ENCODE assay signal across 8 cellular contexts in the genomic region with DNA sequence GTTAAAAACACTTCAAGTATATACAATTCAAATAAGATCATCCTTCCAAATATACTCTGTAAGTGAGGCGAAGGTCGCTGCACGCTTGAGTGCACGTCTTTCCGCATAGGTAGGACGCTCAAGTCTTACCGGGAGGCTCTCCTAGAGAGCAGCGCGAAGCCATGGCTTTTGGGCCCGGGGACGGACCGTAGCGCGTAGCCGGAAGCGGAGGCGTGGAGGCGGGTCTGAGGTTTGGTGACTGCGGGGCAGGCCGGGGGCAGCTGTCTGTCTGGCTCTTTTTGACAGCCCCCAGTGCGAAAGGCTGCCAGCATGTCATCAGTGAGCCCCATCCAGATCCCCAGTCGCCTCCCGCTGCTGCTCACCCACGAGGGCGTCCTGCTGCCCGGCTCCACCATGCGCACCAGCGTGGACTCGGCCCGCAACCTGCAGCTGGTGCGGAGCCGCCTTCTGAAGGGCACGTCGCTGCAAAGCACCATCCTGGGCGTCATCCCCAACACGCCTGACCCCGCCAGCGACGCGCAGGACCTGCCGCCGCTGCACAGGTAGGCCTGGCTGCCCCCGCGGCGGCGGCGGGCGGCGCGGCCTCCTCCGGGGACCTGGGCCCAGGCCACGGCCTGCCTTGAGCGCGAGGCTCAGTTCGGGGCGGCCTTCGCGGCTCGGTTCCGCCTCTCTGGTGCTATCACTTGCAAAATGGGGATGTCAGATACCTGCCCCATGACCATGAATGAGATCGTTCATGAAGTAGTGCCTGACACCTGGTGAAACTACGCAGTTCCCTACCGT. TPM values are rescaled to one million over a fixed set of nuclear protein-coding genes. Genes with fewer than 3 reads are reported as not detected.
DNase-seq lines count a peak whose midpoint lies in the region; ATAC-seq and TF ChIP-seq lines count a peak whose summit lies in the region.

TSS of gene LONP2 (plus strand) at position 221 of the 783 bp plus-strand sequence. CDS start at position 310, 89 bp downstream.

- H3K4me1 Mint-ChIP-seq in IgD-negative memory B cell = peaks cover 22 to 29% (median 28%) of the 10 kb centered on the region in 3 donors
- peaks cover 42% of the 10 kb centered on the region for H3K4me1 Mint-ChIP-seq in activated T-cell treated with anti-CD3 and anti-CD28 coated beads, Interleukin-2, amount 50 U/mL, for 24 hours (ENCODE audit: low read depth)

- 0% methylated on average over 59 to 63 of the region's 63 CpGs for WGBS in esophagus, 2 donors

- peak within 1 kb of the TSS; percentile 87 to 98 (median 96) for H3K27ac Mint-ChIP-seq in IgD-negative memory B cell
- H3K27ac Mint-ChIP-seq in activated T-cell treated with anti-CD3 and anti-CD28 coated beads, Interleukin-2, amount 50 U/mL, for 24 hours = peak within 1 kb of the TSS; percentile 93

- H3K36me3 Mint-ChIP-seq in IgD-negative memory B cell = peaks cover 7% of the 10 kb centered on the region
- peaks cover 16% of the 10 kb centered on the region for H3K36me3 Mint-ChIP-seq in activated T-cell treated with anti-CD3 and anti-CD28 coated beads, Interleukin-2, amount 50 U/mL, for 24 hours (ENCODE audit: low read depth)

- no peaks in the 10 kb centered on the region for H3K27me3 Mint-ChIP-seq in IgD-negative memory B cell
- no peaks in the 10 kb centered on the region for H3K27me3 Mint-ChIP-seq in activated T-cell treated with anti-CD3 and anti-CD28 coated beads, Interleukin-2, amount 50 U/mL, for 24 hours

- peak; percentile 98 for ATAC-seq in GM21529 (IDR thresholded peaks at IDR 0.05; ENCODE audit: unreplicated experiment)

- peak within 1 kb of the TSS; percentile 88 to 92 for H3K4me3 ChIP-seq in esophagus (ENCODE audit: low read depth in 1 of 2, low read length in 2 of 2)
- peak within 1 kb of the TSS; percentile 98 for H3K4me3 ChIP-seq in mucosa of stomach (ENCODE audit: low read length)

- peak within 1 kb of the TSS; percentile 91 for H3K9ac ChIP-seq in mucosa of stomach (ENCODE audit: low read length)

- peak within 1 kb of the TSS; percentile 93 to 95 for H3K27ac ChIP-seq in esophagus (ENCODE audit: low read depth in 2 of 2, low read length in 1 of 2)

- H3K9me3 Mint-ChIP-seq in IgD-negative memory B cell = peaks cover 0 to 6% (median 0%) of the 10 kb centered on the region in 3 donors
- H3K9me3 Mint-ChIP-seq in activated T-cell treated with anti-CD3 and anti-CD28 coated beads, Interleukin-2, amount 50 U/mL, for 24 hours = peaks cover 3% of the 10 kb centered on the region

- H3K36me3 ChIP-seq in esophagus (ENCODE audit: control insufficient read depth in 2 of 2, insufficient read depth in 2 of 2, low read length in 1 of 2) (no peaks in the 10 kb centered on the region), mucosa of stomach (ENCODE audit: control insufficient read depth, insufficient read depth, low read length) (no peaks in the 10 kb centered on the region)

- H3K4me1 ChIP-seq in esophagus (ENCODE audit: control insufficient read depth in 2 of 2, insufficient read depth in 2 of 2, low read length in 1 of 2) (peaks cover 3 to 4% of the 10 kb centered on the region in 2 donors), mucosa of stomach (ENCODE audit: control insufficient read depth, insufficient read depth, low read length) (peaks cover 13% of the 10 kb centered on the region)

- H3K9me3 ChIP-seq in esophagus (ENCODE audit: control insufficient read depth in 2 of 2, insufficient read depth in 1 of 2, low read depth in 1 of 2, low read length in 1 of 2) (no peaks in the 10 kb centered on the region), mucosa of stomach (ENCODE audit: control insufficient read depth, low read length) (no peaks in the 10 kb centered on the region)

- no peaks in the 10 kb centered on the region for H3K27me3 ChIP-seq in esophagus (ENCODE audit: control insufficient read depth in 1 of 2, insufficient read depth in 2 of 2, low read length in 2 of 2)
- no peaks in the 10 kb centered on the region for H3K27me3 ChIP-seq in mucosa of stomach (ENCODE audit: control insufficient read depth, insufficient read depth, low read length)

- DNase-seq in DMS153 (lab: John Stamatoyannopoulos, UW) = peak; percentile 71
- peak; percentile 99 for DNase-seq in activated T-cell treated with anti-CD3 and anti-CD28 coated beads, Interleukin-2, amount 50 U/mL, for 24 hours
- peak; percentile 96 for DNase-seq in stimulated activated CD8-positive, alpha-beta memory T cell treated with anti-CD3 and anti-CD28 coated beads, Interleukin-4, amount 100 ng/mL, for 48 hours

- H3K4me3 Mint-ChIP-seq in IgD-negative memory B cell = peak within 1 kb of the TSS; percentile 92 to 99 (median 94)
- peak within 1 kb of the TSS; percentile 85 for H3K4me3 Mint-ChIP-seq in activated T-cell treated with anti-CD3 and anti-CD28 coated beads, Interleukin-2, amount 50 U/mL, for 24 hours

TF ChIP-seq in PFSK-1, 5 proteins besides CTCF, POLR2A, EP300 and RAD21:
- 0 out of 4 replicates have a peak, but pooled peaks of 1 of the 2 experiments have one; percentile 44 for TF ChIP-seq REST (IDR thresholded peaks at IDR 0.05; ENCODE audit: insufficient read depth in 1 of 2, low read depth in 2 of 2, low read length in 2 of 2)
- TF ChIP-seq SIN3A (IDR thresholded peaks at IDR 0.05; ENCODE audit: borderline replicate concordance, insufficient read depth, low read length) = no peak
- peak; percentile 49; the same call in 1 of the 2 replicates for TF ChIP-seq TAF1 (IDR thresholded peaks at IDR 0.05; ENCODE audit: borderline replicate concordance, insufficient read depth, low read length)
- TF ChIP-seq FOXP2 (optimal IDR thresholded peaks at IDR 0.05; ENCODE audit: borderline replicate concordance, extremely low read depth, extremely low read length, insufficient read depth) = peak; percentile 72
- peak; percentile 61 for TF ChIP-seq POLR2AphosphoS5 (IDR thresholded peaks at IDR 0.05; ENCODE audit: low read depth, low read length)
TF ChIP-seq in PFSK-1: peak in this region for 4.

RNA-seq across cellular contexts. Expression of gene LONP2, which starts in this region (rescaled TPM):
- polyA plus RNA-seq in IgD-negative memory B cell = 31.8 TPM
- polyA plus RNA-seq in PFSK-1 (2012; ENCODE audit: insufficient read length, low read depth) = 22.0 TPM
- 10 to 100 TPM; 16.2 to 28.6 TPM for polyA plus RNA-seq in esophagus

Comparison
In these comparisons a context has a peak if more than half of its experiments do, and no peak if none do; other contexts are left out.
1. Peak in every context shown above with its lines: DNase-seq, ATAC-seq, H3K4me3 ChIP-seq and H3K27ac ChIP-seq.